ENCODE assay signal across 8 cellular contexts in genomic region chr5:33892419-33893151, GRCh38. TPM values are rescaled to one million over a fixed set of nuclear protein-coding genes. Genes with fewer than 3 reads are reported as not detected.
DNase-seq lines count a peak whose midpoint lies in the region; ATAC-seq and TF ChIP-seq lines count a peak whose summit lies in the region.
"Had no signal": no experiment of that assay in that cellular context is flagged by ENCODE, and none has a peak within 500 bp of the region (broad histone marks: within the 10 kb centered on the region; RNA-seq: fewer than 3 reads in every experiment).

No MANE protein-coding gene starts in this region.

- intact Hi-C loops in mammary epithelial cell (cut with micrococcal nuclease), result loop anchor here (5.0 kb wide), 1 partner anchor 50 kb away; no protein-coding TSS in a partner anchor
- intact Hi-C loops in left lung (cut with DNase I), result no loop called here
- intact Hi-C loops in tibial artery (cut with DNase I; ENCODE audit: low total_unique reads), result no loop called here

- no peak for TF ChIP-seq CTCF in mammary epithelial cell (conservative IDR thresholded peaks at IDR 0.05 in 1 of 2, IDR thresholded peaks at IDR 0.05 in 1 of 2; ENCODE audit: extremely low read depth in 1 of 2, insufficient read depth in 1 of 2, low read depth in 1 of 2, low read length in 2 of 2)
- no peak for TF ChIP-seq CTCF in left lung (IDR thresholded peaks at IDR 0.05)
- no peak for TF ChIP-seq CTCF in tibial artery (IDR thresholded peaks at IDR 0.05)

- H4K20me1 ChIP-seq in mammary epithelial cell (ENCODE audit: insufficient read depth, low read length), result no peaks in the 10 kb centered on the region

- H3K79me2 ChIP-seq in mammary epithelial cell (ENCODE audit: insufficient read depth, low read length), result peaks cover 21% of the 10 kb centered on the region

- H3K27me3 ChIP-seq in HUES6 (ENCODE audit: control insufficient read depth, insufficient read depth, low read length) (peaks cover 5% of the 10 kb centered on the region; the same call in 1 of the 2 replicates), mammary epithelial cell (ENCODE audit: insufficient read depth, low read length) (no peaks in the 10 kb centered on the region), left lung (peaks cover 0 to 59% of the 10 kb centered on the region in 2 donors), tibial artery (no peaks in the 10 kb centered on the region)

- H3K4me2 ChIP-seq in mammary epithelial cell (ENCODE audit: insufficient read depth, low read depth, low read length), result peak overlapping the region; percentile 67

- peak overlapping the region; percentile 84 for H2AFZ ChIP-seq in mammary epithelial cell (ENCODE audit: low read depth, low read length)

- H3K9me3 ChIP-seq in HUES6 (ENCODE audit: control insufficient read depth, insufficient read depth, low read depth, low read length) (no peaks in the 10 kb centered on the region), mammary epithelial cell (replicated peaks; ENCODE audit: insufficient read depth, low read length) (no peaks in the 10 kb centered on the region), left lung (no peaks in the 10 kb centered on the region), tibial artery (no peaks in the 10 kb centered on the region)

- peak; percentile 21 for DNase-seq in mammary epithelial cell
- no peak for DNase-seq in left lung
- DNase-seq in tibial artery, result peak in 1 of 2 donors; percentile 29
- DNase-seq in stimulated activated CD4-positive, alpha-beta T cell treated with anti-CD3 and anti-CD28 coated beads, Interleukin-15, amount 100 ng/mL, for 24 hours, result no peak
- no peak for DNase-seq in cerebellum (ENCODE audit: low spot score)
- DNase-seq: immature natural killer cell had no signal

- dilution Hi-C loops in mammary epithelial cell (cut with HindIII; ENCODE audit: low sequenced_read_pairs), result no loop called here

- H3K9ac ChIP-seq in HUES6 (ENCODE audit: low read length) (peak overlapping the region; percentile 48), mammary epithelial cell (ENCODE audit: insufficient read depth, low read length) (no peak overlapping the region)

- BruUV-seq in mammary epithelial cell (replicated peaks; lab: Mats Ljungman, UMichigan), result no TSS peak

- WGBS in mammary epithelial cell (ENCODE audit: low coverage, missing lambda C conversion rate), result 14% methylated on average over 12 of the region's 13 CpGs

- H3K4me3 ChIP-seq in HUES6 (ENCODE audit: low read depth, low read length), result peak overlapping the region; percentile 72
- peak overlapping the region in 2 of 3 experiments; percentile 15 to 58 for H3K4me3 ChIP-seq in mammary epithelial cell (replicated peaks in 1 of 3; ENCODE audit: insufficient read depth in 1 of 3, low read depth in 2 of 3, low read length in 3 of 3)
- H3K4me3 ChIP-seq in left lung, result peak overlapping the region; percentile 26 to 32
- peak overlapping the region; percentile 57 to 67 for H3K4me3 ChIP-seq in tibial artery

- no peaks in the 10 kb centered on the region for H3K36me3 ChIP-seq in HUES6 (ENCODE audit: control insufficient read depth, insufficient read depth, low read length)
- no peaks in the 10 kb centered on the region for H3K36me3 ChIP-seq in mammary epithelial cell (ENCODE audit: insufficient read depth, low read length)
- H3K36me3 ChIP-seq in left lung, result no peaks in the 10 kb centered on the region
- H3K36me3 ChIP-seq in tibial artery, result no peaks in the 10 kb centered on the region

- in situ Hi-C loops in mammary epithelial cell (cut with MboI; ENCODE audit: low sequenced_read_pairs in 2 of 2), result no loop called here

- CTCF ChIA-PET in mammary epithelial cell (lab: Charles Lee; ENCODE audit: low non-redundant PET), result no interaction called here

- peaks cover 26% of the 10 kb centered on the region for H3K4me1 ChIP-seq in HUES6 (ENCODE audit: control insufficient read depth, insufficient read depth, low read length)
- peaks cover 7% of the 10 kb centered on the region for H3K4me1 ChIP-seq in mammary epithelial cell (ENCODE audit: insufficient read depth, low read length)
- no peaks in the 10 kb centered on the region for H3K4me1 ChIP-seq in left lung
- H3K4me1 ChIP-seq in tibial artery, result peaks cover 0 to 49% (median 26%) of the 10 kb centered on the region in 4 donors

- H3K27ac ChIP-seq in HUES6 (ENCODE audit: low read depth, low read length), result peak overlapping the region; percentile 20; the same call in 1 of the 2 replicates
- no peak overlapping the region for H3K27ac ChIP-seq in mammary epithelial cell (ENCODE audit: insufficient read depth, low read depth, low read length)
- H3K27ac ChIP-seq in left lung, result peak overlapping the region in 1 of 2 donors; percentile 40
- H3K27ac ChIP-seq in tibial artery, result peak overlapping the region; percentile 57 to 72

- ATAC-seq in left lung (peak; percentile 48), HG02610 (IDR thresholded peaks at IDR 0.05; ENCODE audit: unreplicated experiment) (no peak)

RNA-seq across cellular contexts. Expression of gene ADAMTS12, which starts 0.8 kb away (rescaled TPM):
- 10 to 100 TPM in 1 of 2 donors, 1 to 10 TPM in 1; 3.7 to 17.8 TPM for total RNA-seq in mammary epithelial cell
- polyA plus RNA-seq in mammary epithelial cell, result 7.9 TPM
- 21.0 TPM for polyA minus RNA-seq in mammary epithelial cell
- total RNA-seq in left lung, result 10 to 100 TPM; 11.6 to 34.4 TPM
- 7.6 TPM for total RNA-seq in cerebellum
- polyA plus RNA-seq: immature natural killer cell had no signal

RNA-seq across cellular contexts. Expression of gene RXFP3, which starts 43.6 kb away (rescaled TPM):
- total RNA-seq in mammary epithelial cell, result not detected
- polyA plus RNA-seq in mammary epithelial cell, result not detected
- not detected for polyA minus RNA-seq in mammary epithelial cell
- not detected for total RNA-seq in left lung
- total RNA-seq in cerebellum, result 0.36 TPM
- polyA plus RNA-seq: immature natural killer cell had no signal
